In genomic region chr5:154172785-154173184, GRCh38 we compare ENCODE assay signal across 23 cellular contexts.
"Had no signal": no experiment of that assay in that cellular context is flagged by ENCODE, and none has a peak within 500 bp of the region (broad histone marks: within the 10 kb centered on the region; RNA-seq: fewer than 3 reads in every experiment).

No MANE protein-coding gene starts in this region.

- H3K27ac ChIP-seq: colonic mucosa, coronary artery, dorsolateral prefrontal cortex, epithelial cell of prostate, esophagus muscularis mucosa, esophagus squamous epithelium, foreskin keratinocyte, gastrocnemius medialis, gastroesophageal sphincter, heart left ventricle, heart right ventricle had no signal

- H3K9me3 ChIP-seq: colonic mucosa, esophagus muscularis mucosa, esophagus squamous epithelium, gastrocnemius medialis, gastroesophageal sphincter, heart left ventricle, heart right ventricle had no signal

- H3K4me3 ChIP-seq: colonic mucosa, coronary artery, dorsolateral prefrontal cortex, esophagus muscularis mucosa, esophagus squamous epithelium, gastrocnemius medialis, gastroesophageal sphincter, heart left ventricle, heart right ventricle had no signal

- H3K36me3 ChIP-seq: colonic mucosa, esophagus muscularis mucosa, esophagus squamous epithelium, gastrocnemius medialis, gastroesophageal sphincter, heart left ventricle, heart right ventricle had no signal

- DNase-seq: colonic mucosa; cortex of kidney; dermis blood vessel endothelial cell; dorsolateral prefrontal cortex; effector CD4-positive, alpha-beta T cell; effector CD8-positive, alpha-beta T cell; effector memory CD4-positive, alpha-beta T cell; effector memory CD8-positive, alpha-beta T cell; endodermal cell; erythroblast; esophagus squamous epithelium; foreskin fibroblast; foreskin keratinocyte; foreskin melanocyte; gastrocnemius medialis; glutamatergic neuron; head of caudate nucleus; heart left ventricle; heart right ventricle had no signal

- H3K27me3 ChIP-seq: colonic mucosa, dorsolateral prefrontal cortex, esophagus muscularis mucosa, esophagus squamous epithelium, gastrocnemius medialis, gastroesophageal sphincter, heart left ventricle, heart right ventricle had no signal

- H3K4me1 ChIP-seq: colonic mucosa, esophagus squamous epithelium, foreskin keratinocyte, gastrocnemius medialis had no signal
